In genomic region chr1:52364235-52364839, GRCh38 we compare ENCODE assay signal across 8 cellular contexts. TPM values are rescaled to one million over a fixed set of nuclear protein-coding genes. Genes with fewer than 3 reads are reported as not detected.
DNase-seq lines count a peak whose midpoint lies in the region; ATAC-seq and TF ChIP-seq lines count a peak whose summit lies in the region.

No MANE protein-coding gene starts in this region.

- peaks cover 4 to 22% (median 10%) of the 10 kb centered on the region in 5 donors for H3K36me3 Mint-ChIP-seq in naive thymus-derived CD4-positive, alpha-beta T cell

- peak overlapping the region; percentile 80 to 95 (median 92) for H3K27ac Mint-ChIP-seq in naive thymus-derived CD4-positive, alpha-beta T cell

- no peak for DNase-seq in BJ (ENCODE audit: low read depth)
- no peak for DNase-seq in brain microvascular endothelial cell
- DNase-seq in naive thymus-derived CD4-positive, alpha-beta T cell = peak in 1 of 9 donors; percentile 23
- DNase-seq in Ammon's horn (ENCODE audit: low spot score) = no peak
- no peak for DNase-seq in BE2C
- DNase-seq in NCI-H226 = no peak

- H3K9ac ChIP-seq in HUES64 (ENCODE audit: low read depth, low read length) = no peak overlapping the region

- H3K4me1 Mint-ChIP-seq in naive thymus-derived CD4-positive, alpha-beta T cell = peaks cover 26 to 64% (median 51%) of the 10 kb centered on the region in 7 donors

- H3K27me3 Mint-ChIP-seq in naive thymus-derived CD4-positive, alpha-beta T cell = no peaks in the 10 kb centered on the region

- H3K4me3 ChIP-seq in BJ (ENCODE audit: low read depth, low read length) = peak overlapping the region; percentile 97; the same call in 1 of the 2 replicates
- peak overlapping the region; percentile 89 for H3K4me3 ChIP-seq in HUES64 (ENCODE audit: low read length)
- peak overlapping the region; percentile 89 for H3K4me3 ChIP-seq in brain microvascular endothelial cell (ENCODE audit: low read depth, low read length)
- H3K4me3 ChIP-seq in naive thymus-derived CD4-positive, alpha-beta T cell (ENCODE audit: low read length) = peak overlapping the region; percentile 67
- no peak overlapping the region for H3K4me3 ChIP-seq in BE2C (ENCODE audit: low read depth, low read length)

- peaks cover 8% of the 10 kb centered on the region for H3K4me1 ChIP-seq in HUES64 (ENCODE audit: insufficient read depth, low read length)
- H3K4me1 ChIP-seq in naive thymus-derived CD4-positive, alpha-beta T cell (ENCODE audit: control insufficient read depth in 2 of 2, insufficient read depth in 2 of 2, low read length in 2 of 2) = peaks cover 15 to 20% of the 10 kb centered on the region in 2 donors
- H3K4me1 ChIP-seq in BE2C = no peaks in the 10 kb centered on the region

- CTCF ChIA-PET in BJ (lab: Yijun Ruan, JAX) = no interaction called here
- CTCF ChIA-PET in naive thymus-derived CD4-positive, alpha-beta T cell (lab: Charles Lee) = interaction anchor here (0.7 kb wide), 1 partner anchor 74 kb away, joined by 4 read pairs; no protein-coding TSS in a partner anchor

- H3K4me3 Mint-ChIP-seq in naive thymus-derived CD4-positive, alpha-beta T cell = peak overlapping the region; percentile 73 to 98 (median 94)

- POLR2A ChIA-PET in BJ (lab: Charles Lee) = no interaction called here
- POLR2A ChIA-PET in naive thymus-derived CD4-positive, alpha-beta T cell (lab: Charles Lee) = interaction anchor here (1.0 to 5.2 kb wide), 4 partner anchors 16 to 339 kb away, joined by 3 to 68 read pairs (median 6); partner anchors contain the start of genes KTI12, ORC1 and PRPF38A

- intact Hi-C loops in naive thymus-derived CD4-positive, alpha-beta T cell (cut with micrococcal nuclease) = loop anchor here (10.0 kb wide), 1 partner anchor 560 kb away; the partner anchor contains the start of genes ECHDC2 (in 2 of the 2) and SCP2 (in 2 of the 2)

- ATAC-seq in naive thymus-derived CD4-positive, alpha-beta T cell = no peak
- ATAC-seq in HG03442 (IDR thresholded peaks at IDR 0.05; ENCODE audit: unreplicated experiment) = no peak

- H3K9me3 ChIP-seq in HUES64 (ENCODE audit: insufficient read depth, low read depth, low read length) = no peaks in the 10 kb centered on the region
- no peaks in the 10 kb centered on the region for H3K9me3 ChIP-seq in naive thymus-derived CD4-positive, alpha-beta T cell (ENCODE audit: control insufficient read depth in 2 of 3, low read length in 3 of 3)
- no peaks in the 10 kb centered on the region for H3K9me3 ChIP-seq in BE2C

- in situ Hi-C loops in brain microvascular endothelial cell (cut with HindIII; ENCODE audit: low pct_ligation_motif_present, low sequenced_read_pairs) = no loop called here

- H3K27me3 ChIP-seq in BJ (ENCODE audit: control insufficient read depth, insufficient read depth, low read length) (no peaks in the 10 kb centered on the region), HUES64 (ENCODE audit: insufficient read depth, low read length) (no peaks in the 10 kb centered on the region), brain microvascular endothelial cell (replicated peaks) (no peaks in the 10 kb centered on the region), BE2C (no peaks in the 10 kb centered on the region)
- no peaks in the 10 kb centered on the region for H3K27me3 ChIP-seq in naive thymus-derived CD4-positive, alpha-beta T cell (ENCODE audit: control insufficient read depth in 2 of 2, insufficient read depth in 2 of 2, low read length in 2 of 2)

- no peaks in the 10 kb centered on the region for H3K9me3 Mint-ChIP-seq in naive thymus-derived CD4-positive, alpha-beta T cell

- 87% methylated on average over 5 of the region's 5 CpGs for WGBS in HUES64

- no peak overlapping the region for H3K27ac ChIP-seq in HUES64 (ENCODE audit: low read depth, low read length)
- peak overlapping the region; percentile 75 for H3K27ac ChIP-seq in brain microvascular endothelial cell
- peak overlapping the region; percentile 95 for H3K27ac ChIP-seq in naive thymus-derived CD4-positive, alpha-beta T cell (ENCODE audit: low read depth, low read length)

- no peak for TF ChIP-seq CTCF in BJ (IDR thresholded peaks at IDR 0.05; ENCODE audit: insufficient read depth, low read depth, low read length)
- peak; percentile 12 for TF ChIP-seq CTCF in brain microvascular endothelial cell (IDR thresholded peaks at IDR 0.05; ENCODE audit: low read depth, low read length, missing control alignments)
- TF ChIP-seq CTCF in BE2C (IDR thresholded peaks at IDR 0.05; ENCODE audit: low read depth, low read length) = no peak

- H3K36me3 ChIP-seq in BJ (ENCODE audit: control insufficient read depth, insufficient read depth, low read length) = peaks cover 30% of the 10 kb centered on the region
- H3K36me3 ChIP-seq in HUES64 (ENCODE audit: insufficient read depth, low read length) = peaks cover 43% of the 10 kb centered on the region
- peaks cover 36% of the 10 kb centered on the region for H3K36me3 ChIP-seq in brain microvascular endothelial cell (replicated peaks)
- H3K36me3 ChIP-seq in naive thymus-derived CD4-positive, alpha-beta T cell (ENCODE audit: control insufficient read depth in 2 of 3, insufficient read depth in 3 of 3, low read length in 3 of 3) = peaks cover 16 to 41% (median 22%) of the 10 kb centered on the region in 3 experiments
- no peaks in the 10 kb centered on the region; the same call in 1 of the 2 replicates for H3K36me3 ChIP-seq in BE2C

RNA-seq across cellular contexts. Expression of gene CC2D1B, which starts 1.7 kb away (rescaled TPM):
- 13.1 and 18.9 TPM in 2 replicates for polyA plus RNA-seq in BJ (2011; rRNA removed)
- polyA minus RNA-seq in BJ (2011; rRNA and poly(A)+ RNA removed) = 15.1 and 19.5 TPM in 2 replicates
- 13.6 TPM for polyA plus RNA-seq in HUES64 (2013, experiment 1 of 2)
- polyA plus RNA-seq in HUES64 (2013, experiment 2 of 2) = 12.0 TPM
- total RNA-seq in naive thymus-derived CD4-positive, alpha-beta T cell = 10 to 100 TPM; 44.5 to 91.2 (median 58.3) TPM
- 10 to 100 TPM in 1 of 2 donors, 1 to 10 TPM in 1; 5.2 to 16.7 TPM for polyA plus RNA-seq in naive thymus-derived CD4-positive, alpha-beta T cell
- polyA plus RNA-seq in BE2C (2012; ENCODE audit: insufficient read depth, insufficient read length, low read depth) = 13.2 TPM

RNA-seq across cellular contexts. Expression of gene ORC1, which starts 39.9 kb away (rescaled TPM):
- 2.8 and 3.1 TPM in 2 replicates for polyA plus RNA-seq in BJ (2011; rRNA removed)
- polyA minus RNA-seq in BJ (2011; rRNA and poly(A)+ RNA removed) = 1.6 and 3.1 TPM in 2 replicates
- 45.0 TPM for polyA plus RNA-seq in HUES64 (2013, experiment 1 of 2)
- polyA plus RNA-seq in HUES64 (2013, experiment 2 of 2) = 36.4 TPM
- total RNA-seq in naive thymus-derived CD4-positive, alpha-beta T cell = 10 to 100 TPM in 1 of 5 experiments, 1 to 10 TPM in 3, under 1 TPM in 1; 0.97 to 25.2 (median 1.3) TPM
- polyA plus RNA-seq in naive thymus-derived CD4-positive, alpha-beta T cell = under 1 TPM in 1 of 2 donors, not detected in 1; 0.74 TPM
- polyA plus RNA-seq in BE2C (2012; ENCODE audit: insufficient read depth, insufficient read length, low read depth) = 0.91 TPM

RNA-seq across cellular contexts. Expression of gene PRPF38A, which starts 40.1 kb away (rescaled TPM):
- 14.2 and 19.6 TPM in 2 replicates for polyA plus RNA-seq in BJ (2011; rRNA removed)
- 12.3 and 14.5 TPM in 2 replicates for polyA minus RNA-seq in BJ (2011; rRNA and poly(A)+ RNA removed)
- 42.9 TPM for polyA plus RNA-seq in HUES64 (2013, experiment 1 of 2)
- polyA plus RNA-seq in HUES64 (2013, experiment 2 of 2) = 40.4 TPM
- total RNA-seq in naive thymus-derived CD4-positive, alpha-beta T cell = 10 to 100 TPM; 62.1 to 98.7 (median 81.6) TPM
- polyA plus RNA-seq in naive thymus-derived CD4-positive, alpha-beta T cell = 10 to 100 TPM; 34.7 to 35.9 TPM
- 56.5 TPM for polyA plus RNA-seq in BE2C (2012; ENCODE audit: insufficient read depth, insufficient read length, low read depth)
